6 cellular contexts compared by ENCODE assay signal in the genomic region with DNA sequence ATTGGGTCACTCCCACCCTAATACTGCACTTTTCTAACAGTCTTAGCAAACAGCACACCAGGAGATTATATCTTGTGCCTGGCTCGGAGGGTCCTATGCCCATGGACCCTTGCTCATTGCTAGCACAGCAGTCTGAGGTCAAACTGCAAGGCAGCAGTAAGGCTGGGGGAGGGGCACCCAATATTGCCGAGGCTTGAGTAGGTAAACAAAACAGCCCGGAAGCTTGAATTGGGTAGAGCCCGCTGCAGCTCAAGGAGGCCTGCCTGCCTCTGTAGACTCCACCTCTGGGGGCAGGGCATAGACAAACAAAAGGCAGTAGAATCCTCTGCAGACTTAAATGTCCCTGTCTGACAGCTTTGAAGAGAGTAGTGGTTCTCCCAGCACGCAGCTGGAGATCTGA. TPM values are rescaled to one million over a fixed set of nuclear protein-coding genes. Genes with fewer than 3 reads are reported as not detected.
"Had no signal": no experiment of that assay in that cellular context is flagged by ENCODE, and none has a peak within 500 bp of the region (broad histone marks: within the 10 kb centered on the region; RNA-seq: fewer than 3 reads in every experiment).

No MANE protein-coding gene starts in this region.

RNA-seq across cellular contexts. Expression of gene OR5T2, which starts 14.3 kb away (rescaled TPM):
- total RNA-seq: activated CD4-positive, alpha-beta memory T cell treated with anti-CD3 and anti-CD28 coated beads, Interleukin-2, amount 10 ng/mL, durations not matched to agents 7 days and 5 days; activated CD8-positive, alpha-beta memory T cell treated with anti-CD3 and anti-CD28 coated beads, Interleukin-2, amount 10 ng/mL, durations not matched to agents 7 days and 5 days; bronchial epithelial cell; NCI-H460; RPMI7951; SK-MEL-5 had no signal

RNA-seq across cellular contexts. Expression of gene OR5T3, which starts 32.3 kb away (rescaled TPM):
- total RNA-seq: activated CD4-positive, alpha-beta memory T cell treated with anti-CD3 and anti-CD28 coated beads, Interleukin-2, amount 10 ng/mL, durations not matched to agents 7 days and 5 days; activated CD8-positive, alpha-beta memory T cell treated with anti-CD3 and anti-CD28 coated beads, Interleukin-2, amount 10 ng/mL, durations not matched to agents 7 days and 5 days; bronchial epithelial cell; NCI-H460; RPMI7951; SK-MEL-5 had no signal

RNA-seq across cellular contexts. Expression of gene OR5J2, which starts 43.3 kb away (rescaled TPM):
- total RNA-seq: activated CD4-positive, alpha-beta memory T cell treated with anti-CD3 and anti-CD28 coated beads, Interleukin-2, amount 10 ng/mL, durations not matched to agents 7 days and 5 days; activated CD8-positive, alpha-beta memory T cell treated with anti-CD3 and anti-CD28 coated beads, Interleukin-2, amount 10 ng/mL, durations not matched to agents 7 days and 5 days; bronchial epithelial cell; NCI-H460; RPMI7951 had no signal

RNA-seq across cellular contexts. Expression of gene OR5T1, which starts 54.2 kb away (rescaled TPM):
- total RNA-seq: activated CD4-positive, alpha-beta memory T cell treated with anti-CD3 and anti-CD28 coated beads, Interleukin-2, amount 10 ng/mL, durations not matched to agents 7 days and 5 days; activated CD8-positive, alpha-beta memory T cell treated with anti-CD3 and anti-CD28 coated beads, Interleukin-2, amount 10 ng/mL, durations not matched to agents 7 days and 5 days; bronchial epithelial cell; NCI-H460; RPMI7951; SK-MEL-5 had no signal

RNA-seq across cellular contexts. Expression of gene OR8K5, which starts 59.6 kb away (rescaled TPM):
- total RNA-seq: activated CD4-positive, alpha-beta memory T cell treated with anti-CD3 and anti-CD28 coated beads, Interleukin-2, amount 10 ng/mL, durations not matched to agents 7 days and 5 days; activated CD8-positive, alpha-beta memory T cell treated with anti-CD3 and anti-CD28 coated beads, Interleukin-2, amount 10 ng/mL, durations not matched to agents 7 days and 5 days; bronchial epithelial cell; NCI-H460; RPMI7951; SK-MEL-5 had no signal
